26 cellular contexts compared by ENCODE assay signal in the genomic region with DNA sequence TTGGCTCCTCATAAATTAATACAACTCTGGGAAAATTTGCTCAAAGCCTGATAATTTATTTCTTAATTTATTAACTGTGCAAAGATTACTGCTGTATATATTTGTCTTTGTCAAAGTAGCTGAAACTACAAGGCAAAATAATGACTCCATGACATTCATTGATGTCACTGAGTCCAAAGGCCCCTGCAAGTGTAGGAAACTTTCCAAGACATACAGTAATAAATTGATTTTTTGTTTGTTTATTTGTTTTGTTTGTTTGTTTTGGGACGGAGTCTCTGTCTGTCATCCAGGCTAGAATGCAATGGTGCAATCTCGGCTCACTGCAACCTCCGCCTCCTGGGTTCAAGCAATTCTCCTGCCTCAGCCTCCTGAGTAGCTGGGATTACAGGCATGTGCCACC.
DNase-seq lines count a peak whose midpoint lies in the region; ATAC-seq, FAIRE-seq and TF ChIP-seq lines count a peak whose summit lies in the region.
"Had no signal": no experiment of that assay in that cellular context is flagged by ENCODE, and none has a peak within 500 bp of the region (broad histone marks: within the 10 kb centered on the region; RNA-seq: fewer than 3 reads in every experiment).

No MANE protein-coding gene starts in this region.

- H2AFZ ChIP-seq in HepG2 (ENCODE audit: low read length): no peak overlapping the region

- WGBS in HepG2 (ENCODE audit: low lambda C conversion rate): 55% methylated on average over 3 of the region's 3 CpGs
- WGBS in right lobe of liver (ENCODE audit: insufficient coverage, low coverage, low lambda C conversion rate, missing lambda C conversion rate): 38% methylated on average over 3 of the region's 3 CpGs
- 71 to 81% (median 78%) methylated on average over 3 of the region's 3 CpGs for WGBS in stomach, 5 donors

- no peak overlapping the region for H3K4me2 ChIP-seq in HepG2 (ENCODE audit: low read depth, low read length)
- H3K4me2 ChIP-seq: BLaER1 had no signal

- TF ChIP-seq POLR2A in HepG2 (IDR thresholded peaks at IDR 0.05; ENCODE audit: insufficient read depth in 1 of 2, low read depth in 2 of 2, low read length in 2 of 2) (no peak), right lobe of liver (IDR thresholded peaks at IDR 0.05) (no peak), stomach (IDR thresholded peaks at IDR 0.05) (no peak)

- no peak for TF ChIP-seq RAD21 in HepG2 (CRISPR knock-in tag; IDR thresholded peaks at IDR 0.05)

- H3K36me3 ChIP-seq in HepG2 (replicated peaks in 1 of 2; ENCODE audit: control insufficient read depth in 1 of 2, insufficient read depth in 2 of 2, low read length in 2 of 2): no peaks in the 10 kb centered on the region
- no peaks in the 10 kb centered on the region for H3K36me3 ChIP-seq in right lobe of liver
- H3K36me3 ChIP-seq in stomach: no peaks in the 10 kb centered on the region
- H3K36me3 ChIP-seq in A673 (ENCODE audit: insufficient read depth, low read length, poor library complexity, severe bottlenecking): no peaks in the 10 kb centered on the region
- H3K36me3 ChIP-seq: BE2C, BLaER1 had no signal

- peak; percentile 22 for DNase-seq in NCI-H460 (ENCODE audit: extremely low read depth, low read depth)
- no peak for DNase-seq in HepG2 (ENCODE audit: low spot score)
- no peak for DNase-seq in right lobe of liver
- DNase-seq in AML-193 (lab: John Stamatoyannopoulos, UW): no peak
- DNase-seq in stomach: no peak
- DNase-seq in A673 (ENCODE audit: low spot score): no peak
- DNase-seq: 8988T; BE2C; C1 segment of cervical spinal cord; CD4-positive, alpha-beta memory T cell; CD4-positive, CD25-positive, alpha-beta regulatory T cell; CD8-positive, alpha-beta memory T cell; COR-L47; DMS 273 treated with DMSO at 0.1 percent for 48 hours; DMS153; DMS53; DMS79; DND-41; EL; GDM1 had no signal

- no peak overlapping the region for H3K4me3 ChIP-seq in HepG2 (replicated peaks in 1 of 3; ENCODE audit: insufficient read depth in 1 of 3, low read depth in 2 of 3, low read length in 3 of 3)
- H3K4me3 ChIP-seq in right lobe of liver: no peak overlapping the region
- H3K4me3 ChIP-seq in stomach: no peak overlapping the region
- H3K4me3 ChIP-seq in A673 (ENCODE audit: low read depth, low read length, poor library complexity, severe bottlenecking): no peak overlapping the region
- H3K4me3 ChIP-seq: BLaER1, GM12878 had no signal

- in situ Hi-C loops in HepG2 (cut with HindIII; ENCODE audit: extremely low pct_ligation_motif_present, low pct_unique_long_range_greater_than_20kb): no loop called here

- no peak overlapping the region for H3K9ac ChIP-seq in HepG2 (ENCODE audit: insufficient read depth, low read depth, low read length)
- H3K9ac ChIP-seq: BLaER1 had no signal

- H4K20me1 ChIP-seq in HepG2 (ENCODE audit: insufficient read depth, low read length): no peaks in the 10 kb centered on the region
- H4K20me1 ChIP-seq: BLaER1 had no signal

- CTCF ChIA-PET in HepG2 (lab: Yijun Ruan, JAX; ENCODE audit: low intra/inter-chr PET ratio, low total read pairs): no interaction called here
- CTCF ChIA-PET in A673 (lab: Charles Lee): no interaction called here

- peak overlapping the region; percentile 19; the same call in 1 of the 2 replicates for H3K27ac ChIP-seq in 22Rv1
- H3K27ac ChIP-seq in HepG2 (ENCODE audit: extremely low read length, insufficient read depth, low read length): no peak overlapping the region
- peak overlapping the region in 1 of 3 donors; percentile 44 for H3K27ac ChIP-seq in right lobe of liver
- no peak overlapping the region for H3K27ac ChIP-seq in stomach
- no peak overlapping the region for H3K27ac ChIP-seq in A673 (ENCODE audit: low read depth, low read length, poor library complexity, severe bottlenecking)
- H3K27ac ChIP-seq: BLaER1 had no signal

- no TSS peak for BruUV-seq in HepG2 (replicated peaks; lab: Mats Ljungman, UMichigan)
- BruUV-seq in A673 (replicated peaks; lab: Mats Ljungman, UMichigan): no TSS peak

- H3K4me1 ChIP-seq in HepG2 (ENCODE audit: insufficient read depth, low read length): peaks cover 81% of the 10 kb centered on the region
- H3K4me1 ChIP-seq in right lobe of liver: peaks cover 0 to 12% (median 5%) of the 10 kb centered on the region in 4 donors
- H3K4me1 ChIP-seq in stomach: peaks cover 16 to 41% (median 26%) of the 10 kb centered on the region in 4 donors
- H3K4me1 ChIP-seq in A673 (ENCODE audit: insufficient read depth, low read length, poor library complexity, severe bottlenecking): peaks cover 16% of the 10 kb centered on the region
- H3K4me1 ChIP-seq: BE2C had no signal

- no peak for FAIRE-seq in HepG2 (lab: Jason Lieb, UNC)
- FAIRE-seq: A204.1, GM12878, GM12892, GM18507 had no signal

- TF ChIP-seq EP300 in HepG2 (IDR thresholded peaks at IDR 0.05; ENCODE audit: low read depth in 2 of 2, low read length in 2 of 2) (no peak), HepG2 (CRISPR knock-in tag; IDR thresholded peaks at IDR 0.05; ENCODE audit: borderline replicate concordance) (no peak), stomach (IDR thresholded peaks at IDR 0.05) (no peak)

- POLR2A ChIA-PET in HepG2 (lab: Yijun Ruan, JAX) (no interaction called here), A673 (lab: Charles Lee; ENCODE audit: low non-redundant PET) (no interaction called here)

- no peaks in the 10 kb centered on the region for H3K79me2 ChIP-seq in HepG2 (ENCODE audit: insufficient read depth, low read length)

- H3K9me3 ChIP-seq in HepG2 (ENCODE audit: low read length): no peaks in the 10 kb centered on the region
- no peaks in the 10 kb centered on the region for H3K9me3 ChIP-seq in right lobe of liver
- no peaks in the 10 kb centered on the region for H3K9me3 ChIP-seq in stomach
- H3K9me3 ChIP-seq in A673 (ENCODE audit: low read depth, low read length, poor library complexity, severe bottlenecking): no peaks in the 10 kb centered on the region
- H3K9me3 ChIP-seq: BE2C had no signal

- no peak for TF ChIP-seq CTCF in 22Rv1 (IDR thresholded peaks at IDR 0.05)
- TF ChIP-seq CTCF in HepG2 (CRISPR knock-in tag; IDR thresholded peaks at IDR 0.05): no peak
- no peak for TF ChIP-seq CTCF in right lobe of liver (IDR thresholded peaks at IDR 0.05)
- TF ChIP-seq CTCF in stomach (IDR thresholded peaks at IDR 0.05): no peak
- TF ChIP-seq CTCF in A673 (conservative IDR thresholded peaks at IDR 0.05; ENCODE audit: low read depth, low read length): no peak

- H3K27me3 ChIP-seq in HepG2 (ENCODE audit: control insufficient read depth in 1 of 2, insufficient read depth in 2 of 2, low read length in 2 of 2) (no peaks in the 10 kb centered on the region), right lobe of liver (no peaks in the 10 kb centered on the region), stomach (no peaks in the 10 kb centered on the region), A673 (replicated peaks; ENCODE audit: insufficient read depth, low read depth, low read length, poor library complexity) (no peaks in the 10 kb centered on the region)
- H3K27me3 ChIP-seq: BE2C, BLaER1 had no signal

- intact Hi-C loops in HepG2 (cut with micrococcal nuclease; ENCODE audit: unreplicated experiment): no loop called here
- intact Hi-C loops in right lobe of liver (cut with DNase I): no loop called here
- intact Hi-C loops in stomach (cut with DNase I; ENCODE audit: low total_unique reads): no loop called here
- intact Hi-C loops in A673 (cut with micrococcal nuclease; ENCODE audit: unreplicated experiment): no loop called here

- ATAC-seq in HepG2: no peak
- ATAC-seq in right lobe of liver: peak; percentile 60 to 72 (median 67)
- ATAC-seq: GM12878 had no signal

TF ChIP-seq in HepG2, 621 proteins besides CTCF, POLR2A, EP300 and RAD21:
- TF ChIP-seq HES4 (CRISPR knock-in tag; IDR thresholded peaks at IDR 0.05; ENCODE audit: borderline replicate concordance) (no peak), FOXP1 (IDR thresholded peaks at IDR 0.05) (peak; percentile 89), FOXP1 (CRISPR knock-in tag; IDR thresholded peaks at IDR 0.05) (peak; percentile 89), ONECUT2 (CRISPR knock-in tag; IDR thresholded peaks at IDR 0.05) (0 out of 2 replicates have a peak, but pooled peaks have one; percentile 43), FOXA3 (CRISPR knock-in tag; IDR thresholded peaks at IDR 0.05) (peak; percentile 26; the same call in 1 of the 2 replicates), LCORL (IDR thresholded peaks at IDR 0.05) (no peak), LCORL (CRISPR knock-in tag; IDR thresholded peaks at IDR 0.05) (no peak), GATAD2A (CRISPR knock-in tag; IDR thresholded peaks at IDR 0.05) (peak; percentile 27; the same call in 1 of the 2 replicates), POLR2AphosphoS2 (IDR thresholded peaks at IDR 0.05; ENCODE audit: low read depth, low read length) (no peak), CREB1 (IDR thresholded peaks at IDR 0.05) (no peak), CREB1 (CRISPR knock-in tag; IDR thresholded peaks at IDR 0.05) (peak; percentile 16; the same call in 1 of the 2 replicates)
- TF ChIP-seq, protein P1, sequence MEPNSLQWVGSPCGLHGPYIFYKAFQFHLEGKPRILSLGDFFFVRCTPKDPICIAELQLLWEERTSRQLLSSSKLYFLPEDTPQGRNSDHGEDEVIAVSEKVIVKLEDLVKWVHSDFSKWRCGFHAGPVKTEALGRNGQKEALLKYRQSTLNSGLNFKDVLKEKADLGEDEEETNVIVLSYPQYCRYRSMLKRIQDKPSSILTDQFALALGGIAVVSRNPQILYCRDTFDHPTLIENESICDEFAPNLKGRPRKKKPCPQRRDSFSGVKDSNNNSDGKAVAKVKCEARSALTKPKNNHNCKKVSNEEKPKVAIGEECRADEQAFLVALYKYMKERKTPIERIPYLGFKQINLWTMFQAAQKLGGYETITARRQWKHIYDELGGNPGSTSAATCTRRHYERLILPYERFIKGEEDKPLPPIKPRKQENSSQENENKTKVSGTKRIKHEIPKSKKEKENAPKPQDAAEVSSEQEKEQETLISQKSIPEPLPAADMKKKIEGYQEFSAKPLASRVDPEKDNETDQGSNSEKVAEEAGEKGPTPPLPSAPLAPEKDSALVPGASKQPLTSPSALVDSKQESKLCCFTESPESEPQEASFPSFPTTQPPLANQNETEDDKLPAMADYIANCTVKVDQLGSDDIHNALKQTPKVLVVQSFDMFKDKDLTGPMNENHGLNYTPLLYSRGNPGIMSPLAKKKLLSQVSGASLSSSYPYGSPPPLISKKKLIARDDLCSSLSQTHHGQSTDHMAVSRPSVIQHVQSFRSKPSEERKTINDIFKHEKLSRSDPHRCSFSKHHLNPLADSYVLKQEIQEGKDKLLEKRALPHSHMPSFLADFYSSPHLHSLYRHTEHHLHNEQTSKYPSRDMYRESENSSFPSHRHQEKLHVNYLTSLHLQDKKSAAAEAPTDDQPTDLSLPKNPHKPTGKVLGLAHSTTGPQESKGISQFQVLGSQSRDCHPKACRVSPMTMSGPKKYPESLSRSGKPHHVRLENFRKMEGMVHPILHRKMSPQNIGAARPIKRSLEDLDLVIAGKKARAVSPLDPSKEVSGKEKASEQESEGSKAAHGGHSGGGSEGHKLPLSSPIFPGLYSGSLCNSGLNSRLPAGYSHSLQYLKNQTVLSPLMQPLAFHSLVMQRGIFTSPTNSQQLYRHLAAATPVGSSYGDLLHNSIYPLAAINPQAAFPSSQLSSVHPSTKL (CRISPR knock-in tag; IDR thresholded peaks at IDR 0.05): peak; percentile 8; the same call in 1 of the 2 replicates
TF ChIP-seq in HepG2: peak in this region for 6.
